ENCODE assay signal across 8 cellular contexts in the genomic region with DNA sequence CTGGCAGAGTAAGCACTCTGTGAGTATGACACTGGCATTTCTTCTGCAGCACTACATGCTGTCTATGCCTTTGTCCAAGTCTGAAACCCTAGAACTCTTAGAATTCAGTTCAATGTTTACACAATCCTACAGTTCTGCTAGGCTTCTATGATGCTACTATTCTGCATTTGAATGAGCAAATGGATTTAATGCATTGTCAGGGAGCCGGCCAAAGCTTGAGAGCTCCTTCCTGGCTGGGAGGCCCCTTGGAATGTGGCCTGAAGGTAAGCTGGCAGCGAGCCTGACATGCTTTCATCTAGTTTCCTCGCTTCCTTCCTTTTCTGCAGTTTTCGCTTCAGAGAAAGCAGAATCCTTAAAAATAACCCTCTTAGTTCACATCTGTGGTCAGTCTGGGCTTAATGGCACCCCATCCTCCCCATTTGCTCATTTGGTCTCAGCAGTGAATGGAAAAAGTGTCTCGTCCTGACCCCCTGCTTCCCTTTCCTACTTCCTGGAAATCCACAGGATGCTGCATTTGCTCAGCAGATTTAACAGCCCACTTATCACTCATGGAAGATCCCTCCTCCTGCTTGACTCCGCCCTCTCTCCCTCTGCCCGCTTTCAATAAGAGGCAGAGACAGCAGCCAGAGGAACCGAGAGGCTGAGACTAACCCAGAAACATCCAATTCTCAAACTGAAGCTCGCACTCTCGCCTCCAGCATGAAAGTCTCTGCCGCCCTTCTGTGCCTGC. TPM values are rescaled to one million over a fixed set of nuclear protein-coding genes. Genes with fewer than 3 reads are reported as not detected.
DNase-seq lines count a peak whose midpoint lies in the region; ATAC-seq and TF ChIP-seq lines count a peak whose summit lies in the region.

CCL2 (plus strand) TSS at position 635 of the 730 bp plus-strand sequence; CDS start at position 700, 65 bp downstream.

- peak within 1 kb of the TSS; percentile 51 for H3K4me3 ChIP-seq in rectal smooth muscle tissue (ENCODE audit: low read length)

- no peak within 1 kb of the TSS for H3K9ac ChIP-seq in rectal smooth muscle tissue (ENCODE audit: low read length)

- intact Hi-C loops in left ventricle myocardium superior (cut with micrococcal nuclease), result no loop called here
- intact Hi-C loops in activated CD8-positive, alpha-beta T cell treated with anti-CD3 and anti-CD28 coated beads for 36 hours (cut with micrococcal nuclease), result no loop called here

- no peak for TF ChIP-seq CTCF in activated CD8-positive, alpha-beta T cell treated with anti-CD3 and anti-CD28 coated beads for 36 hours (IDR thresholded peaks at IDR 0.05)

- H3K27ac Mint-ChIP-seq in immature natural killer cell, result no peak within 1 kb of the TSS
- no peak within 1 kb of the TSS for H3K27ac Mint-ChIP-seq in activated CD8-positive, alpha-beta T cell treated with anti-CD3 and anti-CD28 coated beads for 36 hours

- POLR2A ChIA-PET in activated CD8-positive, alpha-beta T cell treated with anti-CD3 and anti-CD28 coated beads for 36 hours (lab: Charles Lee), result no interaction called here

- H3K4me1 Mint-ChIP-seq in immature natural killer cell, result no peaks in the 10 kb centered on the region
- peaks cover 3% of the 10 kb centered on the region for H3K4me1 Mint-ChIP-seq in activated CD8-positive, alpha-beta T cell treated with anti-CD3 and anti-CD28 coated beads for 36 hours (ENCODE audit: low read depth)

- peaks cover 4 to 12% (median 4%) of the 10 kb centered on the region in 3 donors for H3K27me3 Mint-ChIP-seq in immature natural killer cell (ENCODE audit: low read depth in 3 of 3)
- H3K27me3 Mint-ChIP-seq in activated CD8-positive, alpha-beta T cell treated with anti-CD3 and anti-CD28 coated beads for 36 hours, result peaks cover 19% of the 10 kb centered on the region

- H3K27me3 ChIP-seq in rectal smooth muscle tissue (ENCODE audit: control insufficient read depth, insufficient read depth, low read length), result no peaks in the 10 kb centered on the region

- peaks cover 0 to 1% (median 0%) of the 10 kb centered on the region in 6 donors for H3K9me3 Mint-ChIP-seq in immature natural killer cell
- H3K9me3 Mint-ChIP-seq in activated CD8-positive, alpha-beta T cell treated with anti-CD3 and anti-CD28 coated beads for 36 hours, result no peaks in the 10 kb centered on the region

- H3K4me1 ChIP-seq in rectal smooth muscle tissue (ENCODE audit: control insufficient read depth, insufficient read depth, low read length), result peaks cover 45% of the 10 kb centered on the region

- peak; percentile 71 for ATAC-seq in left ventricle myocardium superior
- no peak for ATAC-seq in activated CD8-positive, alpha-beta T cell treated with anti-CD3 and anti-CD28 coated beads for 36 hours

- no peak within 1 kb of the TSS for H3K4me3 Mint-ChIP-seq in immature natural killer cell
- H3K4me3 Mint-ChIP-seq in activated CD8-positive, alpha-beta T cell treated with anti-CD3 and anti-CD28 coated beads for 36 hours, result no peak within 1 kb of the TSS

- CTCF ChIA-PET in activated CD8-positive, alpha-beta T cell treated with anti-CD3 and anti-CD28 coated beads for 36 hours (lab: Charles Lee), result interaction anchor here (2.1 kb wide), 1 partner anchor 107 kb away, joined by 10 read pairs; no protein-coding TSS in a partner anchor

- DNase-seq in NCI-H1105 treated with DMSO at 0.1 percent for 48 hours (lab: John Stamatoyannopoulos, UW), result peak; percentile 28
- DNase-seq in NCI-H1105 (lab: John Stamatoyannopoulos, UW), result no peak
- peak; percentile 73 for DNase-seq in left ventricle myocardium superior
- DNase-seq in NCI-H1694 (lab: John Stamatoyannopoulos, UW), result no peak
- no peak for DNase-seq in immature natural killer cell
- DNase-seq in activated CD8-positive, alpha-beta T cell treated with anti-CD3 and anti-CD28 coated beads for 36 hours, result no peak

- no peaks in the 10 kb centered on the region for H3K36me3 ChIP-seq in rectal smooth muscle tissue (ENCODE audit: control insufficient read depth, insufficient read depth, low read length)

- H3K27ac ChIP-seq in angular gyrus (ENCODE audit: low read depth, low read length), result peak within 1 kb of the TSS; percentile 60
- H3K27ac ChIP-seq in rectal smooth muscle tissue (ENCODE audit: low read depth, low read length), result peak within 1 kb of the TSS; percentile 81

- H3K36me3 Mint-ChIP-seq in immature natural killer cell, result no peaks in the 10 kb centered on the region
- no peaks in the 10 kb centered on the region for H3K36me3 Mint-ChIP-seq in activated CD8-positive, alpha-beta T cell treated with anti-CD3 and anti-CD28 coated beads for 36 hours (ENCODE audit: low read depth)

RNA-seq across cellular contexts. Expression of gene CCL2, which starts in this region (rescaled TPM):
- 22.3 TPM for total RNA-seq in left ventricle myocardium superior
- polyA plus RNA-seq in immature natural killer cell, result under 1 TPM in 1 of 3 donors, not detected in 2; 0.51 TPM
- total RNA-seq in activated CD8-positive, alpha-beta T cell treated with anti-CD3 and anti-CD28 coated beads for 36 hours, result not detected

Comparison
In these comparisons a context has a peak if more than half of its experiments do, and no peak if none do; other contexts are left out.
1. RNA of gene CCL2 (total RNA-seq): 22.3 TPM in left ventricle myocardium superior (single experiment); not detected in activated CD8-positive, alpha-beta T cell treated with anti-CD3 and anti-CD28 coated beads for 36 hours; every median in the first group is over 10 times any median in the second.
2. DNase-seq: peak in NCI-H1105 treated with DMSO at 0.1 percent for 48 hours (single experiment) and left ventricle myocardium superior (single experiment); none in NCI-H1105 (single experiment), NCI-H1694 (single experiment), immature natural killer cell (0 of 3) and activated CD8-positive, alpha-beta T cell treated with anti-CD3 and anti-CD28 coated beads for 36 hours (single experiment).